ENCODE assay signal across 1 cellular context in genomic region chr17:43832168-43832975, GRCh38.
TF ChIP-seq lines count a peak whose summit lies in the region.

No MANE protein-coding gene starts in this region.

TF ChIP-seq in HepG2, 621 proteins besides CTCF, POLR2A, EP300 and RAD21 (continues in another document):
- TF ChIP-seq ZBTB1 (CRISPR knock-in tag; IDR thresholded peaks at IDR 0.05; ENCODE audit: borderline replicate concordance) (no peak), ZNF605 (CRISPR knock-in tag; IDR thresholded peaks at IDR 0.05) (peak; percentile 23; the same call in 1 of the 2 replicates), ZNF101 (CRISPR knock-in tag; IDR thresholded peaks at IDR 0.05; ENCODE audit: borderline replicate concordance, low read depth) (no peak), YEATS2 (CRISPR knock-in tag; IDR thresholded peaks at IDR 0.05; ENCODE audit: borderline replicate concordance) (no peak), MAFF (IDR thresholded peaks at IDR 0.05; ENCODE audit: low read depth, low read length) (no peak), HNRNPLL (IDR thresholded peaks at IDR 0.05; ENCODE audit: low read depth, low read length, poor library complexity, severe bottlenecking) (peak; percentile 28), ZBTB7B (CRISPR knock-in tag; IDR thresholded peaks at IDR 0.05) (0 out of 2 replicates have a peak, but pooled peaks have one; percentile 17), ETV5 (CRISPR knock-in tag; IDR thresholded peaks at IDR 0.05; ENCODE audit: borderline replicate concordance) (0 out of 2 replicates have a peak, but pooled peaks have one; percentile 14), ZNF3 (CRISPR knock-in tag; IDR thresholded peaks at IDR 0.05) (no peak), MTF2 (CRISPR knock-in tag; IDR thresholded peaks at IDR 0.05; ENCODE audit: borderline replicate concordance) (peak; percentile 60; the same call in 1 of the 2 replicates), ZNF572 (CRISPR knock-in tag; IDR thresholded peaks at IDR 0.05) (no peak), ZNF451 (CRISPR knock-in tag; IDR thresholded peaks at IDR 0.05) (no peak), TRIM22 (IDR thresholded peaks at IDR 0.05) (no peak), SYNCRIP (IDR thresholded peaks at IDR 0.05; ENCODE audit: insufficient read depth, low read depth, low read length) (no peak), ZNF180 (CRISPR knock-in tag; IDR thresholded peaks at IDR 0.05; ENCODE audit: borderline replicate concordance, low read depth) (no peak), FLYWCH1 (CRISPR knock-in tag; IDR thresholded peaks at IDR 0.05) (no peak), ZNF407 (CRISPR knock-in tag; IDR thresholded peaks at IDR 0.05; ENCODE audit: not compliant biosample characterization) (peak; percentile 8), TARDBP (CRISPR knock-in tag; IDR thresholded peaks at IDR 0.05) (no peak), SP140L (CRISPR knock-in tag; IDR thresholded peaks at IDR 0.05; ENCODE audit: borderline replicate concordance) (no peak), ZBTB39 (CRISPR knock-in tag; IDR thresholded peaks at IDR 0.05) (no peak), ZNF274 (CRISPR knock-in tag; IDR thresholded peaks at IDR 0.05) (peak; percentile 47; the same call in 1 of the 2 replicates)
- TF ChIP-seq, protein P1, sequence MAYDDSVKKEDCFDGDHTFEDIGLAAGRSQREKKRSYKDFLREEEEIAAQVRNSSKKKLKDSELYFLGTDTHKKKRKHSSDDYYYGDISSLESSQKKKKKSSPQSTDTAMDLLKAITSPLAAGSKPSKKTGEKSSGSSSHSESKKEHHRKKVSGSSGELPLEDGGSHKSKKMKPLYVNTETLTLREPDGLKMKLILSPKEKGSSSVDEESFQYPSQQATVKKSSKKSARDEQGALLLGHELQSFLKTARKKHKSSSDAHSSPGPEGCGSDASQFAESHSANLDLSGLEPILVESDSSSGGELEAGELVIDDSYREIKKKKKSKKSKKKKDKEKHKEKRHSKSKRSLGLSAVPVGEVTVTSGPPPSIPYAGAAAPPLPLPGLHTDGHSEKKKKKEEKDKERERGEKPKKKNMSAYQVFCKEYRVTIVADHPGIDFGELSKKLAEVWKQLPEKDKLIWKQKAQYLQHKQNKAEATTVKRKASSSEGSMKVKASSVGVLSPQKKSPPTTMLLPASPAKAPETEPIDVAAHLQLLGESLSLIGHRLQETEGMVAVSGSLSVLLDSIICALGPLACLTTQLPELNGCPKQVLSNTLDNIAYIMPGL (CRISPR knock-in tag; IDR thresholded peaks at IDR 0.05; ENCODE audit: borderline replicate concordance in 1 of 2, low read depth in 1 of 2), result peak in 1 of 2 experiments; percentile 49; a peak in 1 of 4 replicates
- TF ChIP-seq, protein P2, sequence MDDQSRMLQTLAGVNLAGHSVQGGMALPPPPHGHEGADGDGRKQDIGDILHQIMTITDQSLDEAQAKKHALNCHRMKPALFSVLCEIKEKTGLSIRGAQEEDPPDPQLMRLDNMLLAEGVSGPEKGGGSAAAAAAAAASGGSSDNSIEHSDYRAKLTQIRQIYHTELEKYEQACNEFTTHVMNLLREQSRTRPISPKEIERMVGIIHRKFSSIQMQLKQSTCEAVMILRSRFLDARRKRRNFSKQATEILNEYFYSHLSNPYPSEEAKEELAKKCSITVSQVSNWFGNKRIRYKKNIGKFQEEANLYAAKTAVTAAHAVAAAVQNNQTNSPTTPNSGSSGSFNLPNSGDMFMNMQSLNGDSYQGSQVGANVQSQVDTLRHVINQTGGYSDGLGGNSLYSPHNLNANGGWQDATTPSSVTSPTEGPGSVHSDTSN (CRISPR knock-in tag; IDR thresholded peaks at IDR 0.05; ENCODE audit: borderline replicate concordance), result no peak
- TF ChIP-seq, protein P3, sequence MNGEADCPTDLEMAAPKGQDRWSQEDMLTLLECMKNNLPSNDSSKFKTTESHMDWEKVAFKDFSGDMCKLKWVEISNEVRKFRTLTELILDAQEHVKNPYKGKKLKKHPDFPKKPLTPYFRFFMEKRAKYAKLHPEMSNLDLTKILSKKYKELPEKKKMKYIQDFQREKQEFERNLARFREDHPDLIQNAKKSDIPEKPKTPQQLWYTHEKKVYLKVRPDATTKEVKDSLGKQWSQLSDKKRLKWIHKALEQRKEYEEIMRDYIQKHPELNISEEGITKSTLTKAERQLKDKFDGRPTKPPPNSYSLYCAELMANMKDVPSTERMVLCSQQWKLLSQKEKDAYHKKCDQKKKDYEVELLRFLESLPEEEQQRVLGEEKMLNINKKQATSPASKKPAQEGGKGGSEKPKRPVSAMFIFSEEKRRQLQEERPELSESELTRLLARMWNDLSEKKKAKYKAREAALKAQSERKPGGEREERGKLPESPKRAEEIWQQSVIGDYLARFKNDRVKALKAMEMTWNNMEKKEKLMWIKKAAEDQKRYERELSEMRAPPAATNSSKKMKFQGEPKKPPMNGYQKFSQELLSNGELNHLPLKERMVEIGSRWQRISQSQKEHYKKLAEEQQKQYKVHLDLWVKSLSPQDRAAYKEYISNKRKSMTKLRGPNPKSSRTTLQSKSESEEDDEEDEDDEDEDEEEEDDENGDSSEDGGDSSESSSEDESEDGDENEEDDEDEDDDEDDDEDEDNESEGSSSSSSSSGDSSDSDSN (CRISPR knock-in tag; IDR thresholded peaks at IDR 0.05), result 0 out of 2 replicates have a peak, but pooled peaks have one; percentile 22
- TF ChIP-seq, protein P4, sequence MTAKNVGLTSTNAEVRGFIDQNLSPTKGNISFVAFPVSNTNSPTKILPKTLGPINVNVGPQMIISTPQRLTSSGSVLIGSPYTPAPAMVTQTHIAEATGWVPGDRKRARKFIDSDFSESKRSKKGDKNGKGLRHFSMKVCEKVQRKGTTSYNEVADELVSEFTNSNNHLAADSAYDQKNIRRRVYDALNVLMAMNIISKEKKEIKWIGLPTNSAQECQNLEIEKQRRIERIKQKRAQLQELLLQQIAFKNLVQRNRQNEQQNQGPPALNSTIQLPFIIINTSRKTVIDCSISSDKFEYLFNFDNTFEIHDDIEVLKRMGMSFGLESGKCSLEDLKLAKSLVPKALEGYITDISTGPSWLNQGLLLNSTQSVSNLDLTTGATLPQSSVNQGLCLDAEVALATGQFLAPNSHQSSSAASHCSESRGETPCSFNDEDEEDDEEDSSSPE (CRISPR knock-in tag; IDR thresholded peaks at IDR 0.05), result 0 out of 2 replicates have a peak, but pooled peaks have one; percentile 10
- TF ChIP-seq, protein P5, sequence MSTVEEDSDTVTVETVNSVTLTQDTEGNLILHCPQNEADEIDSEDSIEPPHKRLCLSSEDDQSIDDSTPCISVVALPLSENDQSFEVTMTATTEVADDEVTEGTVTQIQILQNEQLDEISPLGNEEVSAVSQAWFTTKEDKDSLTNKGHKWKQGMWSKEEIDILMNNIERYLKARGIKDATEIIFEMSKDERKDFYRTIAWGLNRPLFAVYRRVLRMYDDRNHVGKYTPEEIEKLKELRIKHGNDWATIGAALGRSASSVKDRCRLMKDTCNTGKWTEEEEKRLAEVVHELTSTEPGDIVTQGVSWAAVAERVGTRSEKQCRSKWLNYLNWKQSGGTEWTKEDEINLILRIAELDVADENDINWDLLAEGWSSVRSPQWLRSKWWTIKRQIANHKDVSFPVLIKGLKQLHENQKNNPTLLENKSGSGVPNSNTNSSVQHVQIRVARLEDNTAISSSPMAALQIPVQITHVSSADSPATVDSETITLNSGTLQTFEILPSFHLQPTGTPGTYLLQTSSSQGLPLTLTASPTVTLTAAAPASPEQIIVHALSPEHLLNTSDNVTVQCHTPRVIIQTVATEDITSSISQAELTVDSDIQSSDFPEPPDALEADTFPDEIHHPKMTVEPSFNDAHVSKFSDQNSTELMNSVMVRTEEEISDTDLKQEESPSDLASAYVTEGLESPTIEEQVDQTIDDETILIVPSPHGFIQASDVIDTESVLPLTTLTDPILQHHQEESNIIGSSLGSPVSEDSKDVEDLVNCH (CRISPR knock-in tag; IDR thresholded peaks at IDR 0.05), result no peak
- TF ChIP-seq, protein P6, sequence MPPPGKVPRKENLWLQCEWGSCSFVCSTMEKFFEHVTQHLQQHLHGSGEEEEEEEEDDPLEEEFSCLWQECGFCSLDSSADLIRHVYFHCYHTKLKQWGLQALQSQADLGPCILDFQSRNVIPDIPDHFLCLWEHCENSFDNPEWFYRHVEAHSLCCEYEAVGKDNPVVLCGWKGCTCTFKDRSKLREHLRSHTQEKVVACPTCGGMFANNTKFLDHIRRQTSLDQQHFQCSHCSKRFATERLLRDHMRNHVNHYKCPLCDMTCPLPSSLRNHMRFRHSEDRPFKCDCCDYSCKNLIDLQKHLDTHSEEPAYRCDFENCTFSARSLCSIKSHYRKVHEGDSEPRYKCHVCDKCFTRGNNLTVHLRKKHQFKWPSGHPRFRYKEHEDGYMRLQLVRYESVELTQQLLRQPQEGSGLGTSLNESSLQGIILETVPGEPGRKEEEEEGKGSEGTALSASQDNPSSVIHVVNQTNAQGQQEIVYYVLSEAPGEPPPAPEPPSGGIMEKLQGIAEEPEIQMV (CRISPR knock-in tag; IDR thresholded peaks at IDR 0.05; ENCODE audit: low read depth), result no peak
